1 cellular context compared by ENCODE assay signal in the genomic region with DNA sequence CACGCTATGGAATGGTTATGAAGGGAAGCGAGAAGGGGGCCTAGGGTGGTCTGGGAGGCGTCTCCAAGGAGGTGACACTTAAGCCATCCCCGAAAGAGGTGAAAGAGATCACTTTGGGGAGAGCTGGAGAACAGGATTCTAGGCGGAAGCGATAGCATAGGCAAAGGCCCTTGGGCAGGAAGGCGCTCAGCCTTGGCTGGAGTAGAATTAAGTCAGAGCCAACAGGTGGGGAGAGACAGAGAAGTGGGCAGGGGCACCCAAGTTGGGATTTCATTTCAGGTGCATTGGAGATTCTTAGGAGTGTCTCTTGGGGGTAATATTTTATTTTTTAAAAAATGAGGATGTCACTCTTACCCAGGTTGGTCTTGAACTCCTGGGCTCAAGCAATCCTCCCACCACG.
TF ChIP-seq lines count a peak whose summit lies in the region.

No MANE protein-coding gene starts in this region.

TF ChIP-seq in endothelial cell of umbilical vein, 7 proteins besides CTCF, POLR2A, EP300 and RAD21:
- TF ChIP-seq POLR2AphosphoS5 (IDR thresholded peaks at IDR 0.05; ENCODE audit: insufficient read depth, low read depth, low read length) (no peak), FOS (IDR thresholded peaks at IDR 0.05; ENCODE audit: borderline replicate concordance, insufficient read depth, low read length) (no peak), JUN (IDR thresholded peaks at IDR 0.05; ENCODE audit: borderline replicate concordance, insufficient read depth, insufficient read length, low read depth) (no peak), EZH2 (IDR thresholded peaks at IDR 0.05; ENCODE audit: borderline replicate concordance, low read depth, low read length, severe bottlenecking) (no peak), MYC (IDR thresholded peaks at IDR 0.05; ENCODE audit: low read depth, low read length) (no peak), GATA2 (IDR thresholded peaks at IDR 0.05; ENCODE audit: insufficient read depth, insufficient read length, low read depth, low read length) (no peak)
- TF ChIP-seq, protein P1, sequence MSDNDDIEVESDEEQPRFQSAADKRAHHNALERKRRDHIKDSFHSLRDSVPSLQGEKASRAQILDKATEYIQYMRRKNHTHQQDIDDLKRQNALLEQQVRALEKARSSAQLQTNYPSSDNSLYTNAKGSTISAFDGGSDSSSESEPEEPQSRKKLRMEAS (IDR thresholded peaks at IDR 0.05; ENCODE audit: insufficient read depth, insufficient read length): no peak
TF ChIP-seq in endothelial cell of umbilical vein: peak in this region for 0.
